ENCODE assay signal across 12 cellular contexts in the genomic region with DNA sequence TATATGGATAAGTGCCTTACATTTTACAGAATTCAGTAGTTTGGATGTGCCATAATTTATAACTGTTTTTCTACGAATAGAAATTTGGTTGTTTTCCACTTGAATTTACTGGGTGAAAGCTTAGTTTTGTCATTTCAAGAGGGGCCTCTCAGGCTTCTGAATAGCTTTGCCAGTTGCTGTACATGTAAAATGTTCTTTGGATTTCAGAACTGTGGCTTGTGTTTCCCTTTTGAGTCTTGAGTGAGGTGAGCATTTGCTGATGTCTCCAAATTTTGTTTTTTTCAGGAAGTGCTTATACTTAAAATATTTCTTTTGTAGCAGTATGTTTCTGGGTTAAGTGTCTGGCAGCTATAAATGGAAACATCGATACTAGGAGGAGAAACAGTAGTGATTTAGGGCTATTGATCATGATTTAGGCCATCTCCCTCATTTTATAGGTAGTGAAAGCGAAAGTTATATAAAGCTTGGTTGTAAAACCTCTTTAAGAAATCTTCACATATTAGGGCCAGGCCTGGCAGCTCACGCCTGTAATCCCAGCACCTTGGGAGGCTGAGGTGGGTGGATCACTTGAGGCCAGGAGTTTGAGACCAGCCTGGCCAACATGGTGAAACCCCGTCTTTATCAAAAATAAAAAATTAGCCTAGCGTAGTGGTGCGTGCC. TPM values are rescaled to one million over a fixed set of nuclear protein-coding genes. Genes with fewer than 3 reads are reported as not detected.
DNase-seq lines count a peak whose midpoint lies in the region; ATAC-seq and TF ChIP-seq lines count a peak whose summit lies in the region.
"Had no signal": no experiment of that assay in that cellular context is flagged by ENCODE, and none has a peak within 500 bp of the region (broad histone marks: within the 10 kb centered on the region; RNA-seq: fewer than 3 reads in every experiment).

No MANE protein-coding gene starts in this region.

- DNase-seq in activated naive CD4-positive, alpha-beta T cell treated with anti-CD3 and anti-CD28 coated beads for 36 hours, result no peak
- DNase-seq in activated naive CD4-positive, alpha-beta T cell (lab: John Stamatoyannopoulos, UW), result no peak
- no peak for DNase-seq in SK-N-MC (ENCODE audit: low read depth, low spot score)
- no peak for DNase-seq in immature natural killer cell
- no peak for DNase-seq in thyroid gland
- DNase-seq in NCI-H1694 treated with DMSO at 0.1 percent for 48 hours (lab: John Stamatoyannopoulos, UW), result no peak
- DNase-seq in DMS153 (lab: John Stamatoyannopoulos, UW), result no peak
- DNase-seq: activated CD4-positive, alpha-beta T cell treated with anti-CD3 and anti-CD28 coated beads for 1 hour; cortex of kidney had no signal

- H3K36me3 ChIP-seq in SK-N-MC (ENCODE audit: insufficient read depth, low read length), result no peaks in the 10 kb centered on the region
- no peaks in the 10 kb centered on the region for H3K36me3 ChIP-seq in thyroid gland

- no peak for ATAC-seq in GM21360 (IDR thresholded peaks at IDR 0.05; ENCODE audit: unreplicated experiment)
- ATAC-seq: HepG2, sciatic nerve had no signal

- no peak for TF ChIP-seq CTCF in thyroid gland (IDR thresholded peaks at IDR 0.05)

- H3K9ac ChIP-seq in SK-N-MC (ENCODE audit: insufficient read length), result peak overlapping the region; percentile 17

- H3K9me3 ChIP-seq in SK-N-MC (ENCODE audit: low read depth, low read length) (no peaks in the 10 kb centered on the region), thyroid gland (no peaks in the 10 kb centered on the region)

- H3K27ac Mint-ChIP-seq in activated naive CD4-positive, alpha-beta T cell treated with anti-CD3 and anti-CD28 coated beads for 36 hours, result peak overlapping the region; percentile 57
- H3K27ac Mint-ChIP-seq in immature natural killer cell, result peak overlapping the region; percentile 20 to 89 (median 76)

- WGBS in thyroid gland, 2 donors, result 71 to 81% methylated on average over 7 of the region's 7 CpGs

- H3K4me1 Mint-ChIP-seq in activated naive CD4-positive, alpha-beta T cell treated with anti-CD3 and anti-CD28 coated beads for 36 hours (ENCODE audit: low read depth), result peaks cover 51% of the 10 kb centered on the region
- H3K4me1 Mint-ChIP-seq in immature natural killer cell, result peaks cover 51 to 66% of the 10 kb centered on the region in 2 donors

- CTCF ChIA-PET in activated naive CD4-positive, alpha-beta T cell treated with anti-CD3 and anti-CD28 coated beads for 36 hours (lab: Charles Lee), result interaction anchor here (0.7 to 3.9 kb wide), 2 partner anchors 8 to 18 kb away, joined by 3 to 13 read pairs; no protein-coding TSS in a partner anchor

- peaks cover 1% of the 10 kb centered on the region for H3K36me3 Mint-ChIP-seq in activated naive CD4-positive, alpha-beta T cell treated with anti-CD3 and anti-CD28 coated beads for 36 hours (ENCODE audit: low read depth)
- H3K36me3 Mint-ChIP-seq in immature natural killer cell, result no peaks in the 10 kb centered on the region

- TF ChIP-seq POLR2A in thyroid gland (IDR thresholded peaks at IDR 0.05), result no peak

- H3K4me1 ChIP-seq in thyroid gland, result peaks cover 63 to 75% of the 10 kb centered on the region in 2 donors

- H3K9me3 Mint-ChIP-seq in activated naive CD4-positive, alpha-beta T cell treated with anti-CD3 and anti-CD28 coated beads for 36 hours, result peaks cover 5% of the 10 kb centered on the region
- no peaks in the 10 kb centered on the region for H3K9me3 Mint-ChIP-seq in immature natural killer cell

- no peaks in the 10 kb centered on the region for H3K27me3 ChIP-seq in thyroid gland

- peak overlapping the region; percentile 2; the same call in 1 of the 2 replicates for H3K4me3 ChIP-seq in SK-N-MC
- no peak overlapping the region for H3K4me3 ChIP-seq in thyroid gland (replicated peaks in 1 of 3)

- intact Hi-C loops in activated naive CD4-positive, alpha-beta T cell treated with anti-CD3 and anti-CD28 coated beads for 36 hours (cut with micrococcal nuclease), result loop anchor here (2.0 to 5.0 kb wide), 2 partner anchors 61 to 305 kb away; no protein-coding TSS in a partner anchor
- intact Hi-C loops in thyroid gland (cut with DNase I), result no loop called here

- no peaks in the 10 kb centered on the region for H3K27me3 Mint-ChIP-seq in activated naive CD4-positive, alpha-beta T cell treated with anti-CD3 and anti-CD28 coated beads for 36 hours (ENCODE audit: low read depth)
- no peaks in the 10 kb centered on the region for H3K27me3 Mint-ChIP-seq in immature natural killer cell (ENCODE audit: low read depth in 3 of 3)

- H3K4me3 Mint-ChIP-seq in activated naive CD4-positive, alpha-beta T cell treated with anti-CD3 and anti-CD28 coated beads for 36 hours, result peak overlapping the region; percentile 3
- H3K4me3 Mint-ChIP-seq in immature natural killer cell, result peak overlapping the region; percentile 4 to 62 (median 15)

- H3K27ac ChIP-seq in SK-N-MC, result peak overlapping the region; percentile 89
- H3K27ac ChIP-seq in thyroid gland, result peak overlapping the region; percentile 52 to 91 (median 81)

RNA-seq across cellular contexts. Expression of a gene that starts 9.2 kb away (rescaled TPM):
- 10 to 100 TPM; 18.3 to 19.1 TPM for total RNA-seq in activated naive CD4-positive, alpha-beta T cell treated with anti-CD3 and anti-CD28 coated beads for 36 hours
- 1 to 10 TPM; 2.1 to 7.8 (median 4.4) TPM for polyA plus RNA-seq in immature natural killer cell
- total RNA-seq in thyroid gland, result 10 to 100 TPM; 46.1 to 87.8 (median 76.4) TPM
